ENCODE assay signal across 8 cellular contexts in genomic region chr4:2932951-2933565, GRCh38. TPM values are rescaled to one million over a fixed set of nuclear protein-coding genes. Genes with fewer than 3 reads are reported as not detected.
DNase-seq lines count a peak whose midpoint lies in the region; ATAC-seq and TF ChIP-seq lines count a peak whose summit lies in the region.

No MANE protein-coding gene starts in this region.

- intact Hi-C loops in mucosa of descending colon (cut with DNase I, micrococcal nuclease), result loop anchor here (10.0 kb wide), 2 partner anchors 88 to 168 kb away; partner anchors contain the start of gene ADD1 (in 1 of the 2)

- no peaks in the 10 kb centered on the region for H3K9me3 ChIP-seq in mucosa of descending colon

- CTCF ChIA-PET in AG04449 (lab: Yijun Ruan, JAX), result no interaction called here

- H3K4me1 ChIP-seq in mucosa of descending colon (ENCODE audit: low read depth), result peaks cover 34% of the 10 kb centered on the region

- peak overlapping the region; percentile 89 for H3K4me3 ChIP-seq in AG04449 (ENCODE audit: low read depth, low read length)
- H3K4me3 ChIP-seq in LNCaP clone FGC (ENCODE audit: low read depth, low read length), result peak overlapping the region; percentile 56; the same call in 1 of the 2 replicates
- H3K4me3 ChIP-seq in brain microvascular endothelial cell (ENCODE audit: low read depth, low read length), result peak overlapping the region; percentile 85
- H3K4me3 ChIP-seq in mucosa of descending colon, result no peak overlapping the region

- in situ Hi-C loops in brain microvascular endothelial cell (cut with HindIII; ENCODE audit: low pct_ligation_motif_present, low sequenced_read_pairs), result no loop called here

- DNase-seq in AG04449 (ENCODE audit: low read depth, low spot score), result no peak
- DNase-seq in LNCaP clone FGC (ENCODE audit: low read depth), result no peak
- no peak for DNase-seq in brain microvascular endothelial cell
- peak in 2 of 3 donors; percentile 42 to 63 for DNase-seq in mucosa of descending colon
- no peak for DNase-seq in NCI-H2029 (lab: John Stamatoyannopoulos, UW)
- DNase-seq in NCI-H2029 treated with DMSO at 0.1 percent for 48 hours (lab: John Stamatoyannopoulos, UW), result no peak
- no peak for DNase-seq in DMS153 treated with DMSO at 0.1 percent for 48 hours (lab: John Stamatoyannopoulos, UW; ENCODE audit: unreplicated experiment)

- H3K27ac ChIP-seq in brain microvascular endothelial cell, result no peak overlapping the region

- POLR2A ChIA-PET in AG04449 (lab: Yijun Ruan, JAX), result no interaction called here

- H3K27me3 ChIP-seq in brain microvascular endothelial cell (replicated peaks), result no peaks in the 10 kb centered on the region

- no peak for ATAC-seq in mucosa of descending colon
- no peak for ATAC-seq in GM18517 (IDR thresholded peaks at IDR 0.05; ENCODE audit: unreplicated experiment)

- H3K36me3 ChIP-seq in brain microvascular endothelial cell (replicated peaks) (peaks cover 47% of the 10 kb centered on the region), mucosa of descending colon (ENCODE audit: low read depth) (no peaks in the 10 kb centered on the region)

- TF ChIP-seq CTCF in AG04449 (IDR thresholded peaks at IDR 0.05; ENCODE audit: insufficient read depth, low read length, missing control alignments) (no peak), LNCaP clone FGC (IDR thresholded peaks at IDR 0.05; ENCODE audit: control insufficient read depth, extremely low read depth, insufficient read depth) (no peak), brain microvascular endothelial cell (IDR thresholded peaks at IDR 0.05; ENCODE audit: low read depth, low read length, missing control alignments) (no peak), mucosa of descending colon (IDR thresholded peaks at IDR 0.05) (no peak)

RNA-seq across cellular contexts. Expression of gene NOP14, which starts 30.1 kb away (rescaled TPM):
- total RNA-seq in mucosa of descending colon, result 10 to 100 TPM; 18.2 to 23.8 (median 23.5) TPM

RNA-seq across cellular contexts. Expression of gene GRK4, which starts 30.3 kb away (rescaled TPM):
- total RNA-seq in mucosa of descending colon, result 1 to 10 TPM in 2 of 3 donors, under 1 TPM in 1; 0.87 to 8.9 (median 3.9) TPM

Comparison
In these comparisons a context has a peak if more than half of its experiments do, and no peak if none do; other contexts are left out.
1. DNase-seq: peak in mucosa of descending colon (2 of 3); none in AG04449 (single experiment), LNCaP clone FGC (single experiment), brain microvascular endothelial cell (single experiment), NCI-H2029 (single experiment), NCI-H2029 treated with DMSO at 0.1 percent for 48 hours (single experiment) and DMS153 treated with DMSO at 0.1 percent for 48 hours (single experiment).